ENCODE assay signal across 10 cellular contexts in the genomic region with DNA sequence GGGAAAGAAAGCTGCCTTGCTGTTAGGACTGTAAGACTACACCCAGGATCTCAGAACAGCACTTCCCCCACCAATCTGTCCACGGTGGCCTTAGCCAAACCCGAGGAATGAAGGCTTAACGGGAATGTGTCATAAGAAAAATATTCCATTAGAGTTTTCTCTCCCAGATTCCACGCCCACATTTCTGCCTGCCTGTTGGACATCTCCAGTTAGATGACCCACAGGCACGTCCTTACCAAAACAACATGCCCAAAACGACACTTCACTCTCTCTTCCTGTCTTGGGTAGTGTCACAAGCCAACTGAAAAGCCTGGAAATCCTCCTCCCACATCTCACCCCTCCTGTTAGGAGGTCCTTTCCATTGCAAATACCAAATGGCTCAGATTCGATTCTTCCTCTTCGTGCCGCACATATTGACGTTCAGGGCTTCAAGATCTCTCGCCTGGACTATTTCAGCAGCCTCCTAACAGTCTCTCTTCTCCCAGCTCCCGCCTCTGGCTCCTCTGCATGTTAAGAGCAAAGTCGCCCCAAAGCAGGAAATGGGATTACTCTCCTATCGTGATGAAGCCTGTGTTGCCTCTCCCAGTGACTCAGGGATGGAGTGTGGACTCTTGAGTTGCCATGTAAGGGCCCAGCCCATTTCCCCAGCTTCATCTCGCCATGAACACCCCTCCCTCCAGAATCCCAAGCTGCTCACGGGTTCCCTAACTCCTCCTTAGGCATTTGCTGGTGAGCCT.
DNase-seq lines count a peak whose midpoint lies in the region; ATAC-seq and TF ChIP-seq lines count a peak whose summit lies in the region.
"Had no signal": no experiment of that assay in that cellular context is flagged by ENCODE, and none has a peak within 500 bp of the region (broad histone marks: within the 10 kb centered on the region; RNA-seq: fewer than 3 reads in every experiment).

No MANE protein-coding gene starts in this region.

- peaks cover 0 to 22% (median 10%) of the 10 kb centered on the region in 4 donors for H3K4me1 ChIP-seq in stomach

- H3K36me3 ChIP-seq in stomach = no peaks in the 10 kb centered on the region

- no peak overlapping the region for H3K4me3 Mint-ChIP-seq in activated T-helper 17 cell treated with anti-CD3 and anti-CD28 coated beads, Interleukin-2, amount 50 U/mL, for 72 hours
- no peak overlapping the region for H3K4me3 Mint-ChIP-seq in immature natural killer cell
- H3K4me3 Mint-ChIP-seq in activated naive CD8-positive, alpha-beta T cell treated with anti-CD3 and anti-CD28 coated beads for 36 hours = no peak overlapping the region

- H3K4me3 ChIP-seq in astrocyte of the spinal cord (ENCODE audit: low read depth, low read length) (no peak overlapping the region), stomach (peak overlapping the region in 2 of 4 donors; percentile 17 to 26)

- no peak for TF ChIP-seq POLR2A in stomach (IDR thresholded peaks at IDR 0.05)

- H3K27me3 ChIP-seq in stomach = no peaks in the 10 kb centered on the region

- TF ChIP-seq EP300 in stomach (IDR thresholded peaks at IDR 0.05) = no peak

- TF ChIP-seq CTCF in astrocyte of the spinal cord (IDR thresholded peaks at IDR 0.05; ENCODE audit: low read depth, low read length) = no peak
- no peak for TF ChIP-seq CTCF in stomach (IDR thresholded peaks at IDR 0.05)

- no peaks in the 10 kb centered on the region for H3K27me3 Mint-ChIP-seq in activated T-helper 17 cell treated with anti-CD3 and anti-CD28 coated beads, Interleukin-2, amount 50 U/mL, for 72 hours
- H3K27me3 Mint-ChIP-seq in immature natural killer cell (ENCODE audit: low read depth in 3 of 3) = peaks cover 0 to 3% (median 0%) of the 10 kb centered on the region in 3 donors
- H3K27me3 Mint-ChIP-seq in activated naive CD8-positive, alpha-beta T cell treated with anti-CD3 and anti-CD28 coated beads for 36 hours = no peaks in the 10 kb centered on the region

- DNase-seq in HCEC 1CT (peak; percentile 99), astrocyte of the spinal cord (ENCODE audit: low read depth, low spot score) (peak; percentile 97), iPS-NIHi11 (ENCODE audit: low spot score) (peak; percentile 43), stomach (peak; percentile 32), SIG-M5 treated with dmso at 0.1 percent for 504 hours (lab: John Stamatoyannopoulos, UW; ENCODE audit: unreplicated experiment) (no peak), immature natural killer cell (no peak)
- no peak for DNase-seq in activated naive CD8-positive, alpha-beta T cell treated with anti-CD3 and anti-CD28 coated beads for 36 hours
- DNase-seq: activated naive CD4-positive, alpha-beta T cell treated with anti-CD3 and anti-CD28 coated beads, Interleukin-2, amount 50 U/mL, for 16 hours; NCI-H2081 treated with DMSO at 0.1 percent for 48 hours had no signal

- H3K27ac ChIP-seq in stomach = peak overlapping the region; percentile 28 to 81 (median 75)

- in situ Hi-C loops in astrocyte of the spinal cord (cut with HindIII; ENCODE audit: low sequenced_read_pairs) = no loop called here

- no peaks in the 10 kb centered on the region for H3K4me1 Mint-ChIP-seq in activated T-helper 17 cell treated with anti-CD3 and anti-CD28 coated beads, Interleukin-2, amount 50 U/mL, for 72 hours
- no peaks in the 10 kb centered on the region for H3K4me1 Mint-ChIP-seq in immature natural killer cell
- no peaks in the 10 kb centered on the region for H3K4me1 Mint-ChIP-seq in activated naive CD8-positive, alpha-beta T cell treated with anti-CD3 and anti-CD28 coated beads for 36 hours

- intact Hi-C loops in stomach (cut with DNase I; ENCODE audit: low total_unique reads) = no loop called here

- 57 to 74% (median 67%) methylated on average over 16 of the region's 16 CpGs for WGBS in stomach, 5 donors

- no peaks in the 10 kb centered on the region for H3K9me3 ChIP-seq in stomach

- H3K36me3 Mint-ChIP-seq in activated T-helper 17 cell treated with anti-CD3 and anti-CD28 coated beads, Interleukin-2, amount 50 U/mL, for 72 hours (ENCODE audit: low read depth) = no peaks in the 10 kb centered on the region
- H3K36me3 Mint-ChIP-seq in immature natural killer cell = peaks cover 0 to 16% (median 0%) of the 10 kb centered on the region in 3 donors
- no peaks in the 10 kb centered on the region for H3K36me3 Mint-ChIP-seq in activated naive CD8-positive, alpha-beta T cell treated with anti-CD3 and anti-CD28 coated beads for 36 hours

- H3K27ac Mint-ChIP-seq in activated T-helper 17 cell treated with anti-CD3 and anti-CD28 coated beads, Interleukin-2, amount 50 U/mL, for 72 hours = no peak overlapping the region
- H3K27ac Mint-ChIP-seq in immature natural killer cell = peak overlapping the region in 1 of 6 donors; percentile 16
- H3K27ac Mint-ChIP-seq in activated naive CD8-positive, alpha-beta T cell treated with anti-CD3 and anti-CD28 coated beads for 36 hours = no peak overlapping the region

- ATAC-seq in activated T-helper 17 cell treated with anti-CD3 and anti-CD28 coated beads, Interleukin-2, amount 50 U/mL, for 72 hours (replicated peaks) = no peak

- H3K9me3 Mint-ChIP-seq in activated T-helper 17 cell treated with anti-CD3 and anti-CD28 coated beads, Interleukin-2, amount 50 U/mL, for 72 hours = peaks cover 21% of the 10 kb centered on the region
- H3K9me3 Mint-ChIP-seq in immature natural killer cell = no peaks in the 10 kb centered on the region
- peaks cover 3% of the 10 kb centered on the region for H3K9me3 Mint-ChIP-seq in activated naive CD8-positive, alpha-beta T cell treated with anti-CD3 and anti-CD28 coated beads for 36 hours

Comparison
In these comparisons a context has a peak if more than half of its experiments do, and no peak if none do; other contexts are left out.
1. DNase-seq: peak in HCEC 1CT (single experiment), astrocyte of the spinal cord (single experiment), iPS-NIHi11 (single experiment) and stomach (single experiment); none in SIG-M5 treated with dmso at 0.1 percent for 504 hours (single experiment), immature natural killer cell (0 of 3) and activated naive CD8-positive, alpha-beta T cell treated with anti-CD3 and anti-CD28 coated beads for 36 hours (single experiment).